14 cellular contexts compared by ENCODE assay signal in genomic region chr6:16249971-16250370, GRCh38. TPM values are rescaled to one million over a fixed set of nuclear protein-coding genes. Genes with fewer than 3 reads are reported as not detected.
DNase-seq lines count a peak whose midpoint lies in the region; ATAC-seq and TF ChIP-seq lines count a peak whose summit lies in the region.
"Had no signal": no experiment of that assay in that cellular context is flagged by ENCODE, and none has a peak within 500 bp of the region (broad histone marks: within the 10 kb centered on the region; RNA-seq: fewer than 3 reads in every experiment).

No MANE protein-coding gene starts in this region.

- 58% methylated on average over 1 of the region's 1 CpG for WGBS in prostate gland

- peak; percentile 54 for DNase-seq in NCI-H1105 treated with DMSO at 0.1 percent for 48 hours (lab: John Stamatoyannopoulos, UW)
- peak; percentile 77 for DNase-seq in NCI-H2196 (lab: John Stamatoyannopoulos, UW; ENCODE audit: unreplicated experiment)
- peak in 6 of 61 donors; percentile 1 to 54 (median 8) for DNase-seq in caudate nucleus (lab: John Stamatoyannopoulos, UW)
- DNase-seq in prostate gland (ENCODE audit: low spot score): no peak
- no peak for DNase-seq in GM13977 (ENCODE audit: low spot score)
- DNase-seq in endothelial cell (ENCODE audit: low spot score): no peak
- no peak for DNase-seq in RKO (ENCODE audit: low spot score)
- DNase-seq: activated CD4-positive, alpha-beta T cell treated with anti-CD3 and anti-CD28 coated beads for 1 hour; NCI-H446 treated with DMSO at 0.1 percent for 48 hours; small intestine; T-helper 17 cell had no signal

- peaks cover 0 to 5% of the 10 kb centered on the region in 2 donors for H3K36me3 ChIP-seq in prostate gland

- no peak overlapping the region for H3K4me3 ChIP-seq in prostate gland

- H3K27me3 Mint-ChIP-seq in endothelial cell (ENCODE audit: unreplicated experiment): no peaks in the 10 kb centered on the region

- no peaks in the 10 kb centered on the region for H3K9me3 Mint-ChIP-seq in endothelial cell (ENCODE audit: unreplicated experiment)
- H3K9me3 Mint-ChIP-seq: nephron had no signal

- peak overlapping the region; percentile 49 for H3K27ac ChIP-seq in caudate nucleus (ENCODE audit: low read depth, low read length)
- H3K27ac ChIP-seq in prostate gland: peak overlapping the region; percentile 23 to 37

- no peak overlapping the region for H3K27ac Mint-ChIP-seq in endothelial cell (ENCODE audit: unreplicated experiment)
- H3K27ac Mint-ChIP-seq: nephron, T-helper 17 cell had no signal

- TF ChIP-seq CTCF in prostate gland (IDR thresholded peaks at IDR 0.05): no peak
- TF ChIP-seq CTCF in GM13977 (IDR thresholded peaks at IDR 0.05; ENCODE audit: extremely low read depth, insufficient read depth, missing control alignments): no peak
- TF ChIP-seq CTCF in endothelial cell (IDR thresholded peaks at IDR 0.05; ENCODE audit: unreplicated experiment): no peak

- H3K4me1 Mint-ChIP-seq in endothelial cell (ENCODE audit: unreplicated experiment): no peaks in the 10 kb centered on the region

- peaks cover 5% of the 10 kb centered on the region for H3K4me1 ChIP-seq in prostate gland (replicated peaks)

- in situ Hi-C loops in GM13977 (cut with MboI; ENCODE audit: low pct_unique_long_range_greater_than_20kb, low sequenced_read_pairs, unreplicated experiment): no loop called here

- H3K27me3 ChIP-seq in prostate gland (replicated peaks; ENCODE audit: insufficient read depth): no peaks in the 10 kb centered on the region

- no peak overlapping the region for H3K4me3 Mint-ChIP-seq in endothelial cell (ENCODE audit: unreplicated experiment)
- H3K4me3 Mint-ChIP-seq: nephron, T-helper 17 cell had no signal

- no peaks in the 10 kb centered on the region for H3K36me3 Mint-ChIP-seq in endothelial cell (ENCODE audit: low read depth, unreplicated experiment)

- no peak for TF ChIP-seq POLR2A in prostate gland (IDR thresholded peaks at IDR 0.05)

- no peak for ATAC-seq in GM21619 (IDR thresholded peaks at IDR 0.05; ENCODE audit: unreplicated experiment)
- ATAC-seq: T-helper 17 cell had no signal

- H3K9me3 ChIP-seq in prostate gland: no peaks in the 10 kb centered on the region

- intact Hi-C loops in prostate gland (cut with DNase I): no loop called here

RNA-seq across cellular contexts. Expression of gene GMPR, which starts 11.6 kb away (rescaled TPM):
- total RNA-seq in prostate gland (100 to 1,000 TPM; 228 to 266 TPM), endothelial cell (ENCODE audit: unreplicated experiment) (1.8 TPM)
- total RNA-seq: G401 had no signal

Comparison
In these comparisons a context has a peak if more than half of its experiments do, and no peak if none do; other contexts are left out.
1. DNase-seq: peak in NCI-H1105 treated with DMSO at 0.1 percent for 48 hours (single experiment) and NCI-H2196 (single experiment); none in prostate gland (single experiment), GM13977 (single experiment), endothelial cell (single experiment) and RKO (single experiment).
2. RNA of gene GMPR, which starts 11.6 kb away (total RNA-seq): 228 to 266 TPM in prostate gland; 1.8 TPM in endothelial cell (single experiment); every median in the first group is over 10 times any median in the second.